ENCODE assay signal across 26 cellular contexts in the genomic region with DNA sequence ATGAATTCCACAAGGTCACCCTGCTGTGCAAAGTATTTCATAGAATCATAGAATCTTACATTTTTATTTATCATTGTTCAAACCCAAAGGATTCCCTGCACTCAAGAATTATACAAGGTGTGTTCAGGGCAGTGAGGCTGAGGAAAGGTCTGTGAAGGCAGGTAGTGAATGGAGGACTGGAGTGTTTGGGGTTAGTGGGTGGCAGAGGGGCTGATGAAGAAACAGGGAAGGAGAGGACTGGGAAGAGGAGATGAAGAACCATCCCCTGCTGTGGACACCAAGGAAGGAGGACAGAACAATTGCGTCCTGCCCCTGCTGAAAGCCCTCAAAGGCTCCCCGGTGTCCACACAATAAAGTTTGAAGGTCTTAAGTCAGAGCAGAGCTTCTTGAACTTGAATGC. TPM values are rescaled to one million over a fixed set of nuclear protein-coding genes. Genes with fewer than 3 reads are reported as not detected.
"Had no signal": no experiment of that assay in that cellular context is flagged by ENCODE, and none has a peak within 500 bp of the region (broad histone marks: within the 10 kb centered on the region; RNA-seq: fewer than 3 reads in every experiment).

No MANE protein-coding gene starts in this region.

- H3K79me2 ChIP-seq: parathyroid adenoma had no signal

- H3K4me1 Mint-ChIP-seq: immature natural killer cell; naive thymus-derived CD8-positive, alpha-beta T cell; nephron progenitor cell; stimulated activated effector memory CD8-positive, alpha-beta T cell treated with anti-CD3 and anti-CD28 coated beads, Interleukin-12 subunit alpha, Interleukin-12 subunit beta, amount 100 ng/mL, for 72 hours had no signal

- H3K36me3 ChIP-seq: gastroesophageal sphincter, lower lobe of right lung, neutrophil, sigmoid colon, stomach, thyroid gland, vagina had no signal

- H3K4me3 ChIP-seq: dorsolateral prefrontal cortex, gastroesophageal sphincter, lower lobe of right lung, sigmoid colon, stomach, thyroid gland, vagina had no signal

- H3K9me3 ChIP-seq: gastroesophageal sphincter, lower lobe of right lung, neutrophil, sigmoid colon, stomach, thyroid gland, vagina had no signal

- H3K27ac ChIP-seq: dorsolateral prefrontal cortex, epithelial cell of prostate, foreskin keratinocyte, gastroesophageal sphincter, lower lobe of right lung, neutrophil, parathyroid adenoma, sigmoid colon, stomach, thyroid gland, vagina had no signal

- H3K9ac ChIP-seq: parathyroid adenoma had no signal

- H3K4me1 ChIP-seq: foreskin keratinocyte, gastroesophageal sphincter, lower lobe of right lung, parathyroid adenoma, sigmoid colon, stomach, thyroid gland, vagina had no signal

- H3K27me3 ChIP-seq: thyroid gland, vagina had no signal

- H3K27ac Mint-ChIP-seq: endodermal cell; immature natural killer cell; naive thymus-derived CD8-positive, alpha-beta T cell; nephron progenitor cell; progenitor cell of endocrine pancreas; stimulated activated effector memory CD8-positive, alpha-beta T cell treated with anti-CD3 and anti-CD28 coated beads, Interleukin-12 subunit alpha, Interleukin-12 subunit beta, amount 100 ng/mL, for 72 hours had no signal

- DNase-seq: dorsolateral prefrontal cortex; effector CD8-positive, alpha-beta T cell; endodermal cell; foreskin keratinocyte; hypothalamus; immature natural killer cell; left ventricle myocardium superior; lower lobe of right lung; naive thymus-derived CD8-positive, alpha-beta T cell; nephron progenitor cell; right cardiac atrium; sigmoid colon; stimulated activated CD4-positive, alpha-beta T cell treated with anti-CD3 and anti-CD28 coated beads, Interleukin-2, amount 100 ng/mL, for 24 hours; stimulated activated CD4-positive, alpha-beta T cell treated with anti-CD3 and anti-CD28 coated beads, Interleukin-4, amount 100 ng/mL, for 24 hours; stimulated activated naive CD4-positive, alpha-beta T cell treated with Interleukin-2 at 50 U/mL for 16 hours; stomach; thyroid gland; trophoblast cell had no signal

- H2AFZ ChIP-seq: parathyroid adenoma had no signal

- H3K4me3 Mint-ChIP-seq: endodermal cell; immature natural killer cell; naive thymus-derived CD8-positive, alpha-beta T cell; nephron progenitor cell; stimulated activated effector memory CD8-positive, alpha-beta T cell treated with anti-CD3 and anti-CD28 coated beads, Interleukin-12 subunit alpha, Interleukin-12 subunit beta, amount 100 ng/mL, for 72 hours had no signal

- H3K36me3 Mint-ChIP-seq: immature natural killer cell; naive thymus-derived CD8-positive, alpha-beta T cell; stimulated activated effector memory CD8-positive, alpha-beta T cell treated with anti-CD3 and anti-CD28 coated beads, Interleukin-12 subunit alpha, Interleukin-12 subunit beta, amount 100 ng/mL, for 72 hours had no signal

- H3K9me3 Mint-ChIP-seq: naive thymus-derived CD8-positive, alpha-beta T cell; stimulated activated effector memory CD8-positive, alpha-beta T cell treated with anti-CD3 and anti-CD28 coated beads, Interleukin-12 subunit alpha, Interleukin-12 subunit beta, amount 100 ng/mL, for 72 hours had no signal

RNA-seq across cellular contexts. Expression of a gene that starts 50.0 kb away (rescaled TPM):
- total RNA-seq: endodermal cell; foreskin keratinocyte; naive thymus-derived CD8-positive, alpha-beta T cell; progenitor cell of endocrine pancreas; renal cortical epithelial cell had no signal
